ENCODE assay signal across 27 cellular contexts in the genomic region with DNA sequence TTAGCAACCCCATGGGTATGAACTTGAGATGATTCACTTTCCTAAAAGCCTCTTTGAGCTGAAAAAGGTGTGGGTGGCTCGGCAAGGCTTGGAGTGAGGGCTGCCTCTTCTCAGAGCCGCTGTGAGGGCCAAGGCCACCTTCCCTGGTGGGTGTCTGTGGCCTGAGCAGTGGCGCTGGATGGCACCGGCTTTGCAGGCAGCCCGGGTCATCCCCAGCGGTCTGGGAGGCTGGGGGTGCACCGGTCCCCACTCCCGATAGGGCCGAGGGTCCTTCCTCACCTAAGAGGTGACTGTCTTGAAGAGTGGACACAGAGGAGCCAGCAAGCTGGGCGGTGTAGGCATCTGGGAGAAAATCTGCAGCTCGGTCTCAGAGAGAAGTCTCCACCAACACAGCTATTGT.
"Had no signal": no experiment of that assay in that cellular context is flagged by ENCODE, and none has a peak within 500 bp of the region (broad histone marks: within the 10 kb centered on the region; RNA-seq: fewer than 3 reads in every experiment).

No MANE protein-coding gene starts in this region.

- DNase-seq: dermis blood vessel endothelial cell; effector memory CD4-positive, alpha-beta T cell; esophagus squamous epithelium; foreskin melanocyte; glutamatergic neuron; heart right ventricle; hippocampal formation; immature natural killer cell; islet precursor cell; kidney glomerular epithelial cell; left colon; left ventricle myocardium superior; lower lobe of right lung; naive thymus-derived CD8-positive, alpha-beta T cell; sigmoid colon; stimulated activated CD4-positive, alpha-beta T cell treated with anti-CD3 and anti-CD28 coated beads, Interleukin-2, amount 100 ng/mL, for 24 hours; stimulated activated CD4-positive, alpha-beta T cell treated with anti-CD3 and anti-CD28 coated beads, Interleukin-4, amount 100 ng/mL, for 24 hours; stimulated activated naive CD4-positive, alpha-beta T cell treated with Interleukin-2 at 50 U/mL for 16 hours; uterus had no signal

- H3K27ac ChIP-seq: coronary artery, esophagus squamous epithelium, heart right ventricle, lower lobe of right lung, prostate gland, right atrium auricular region, sigmoid colon, thoracic aorta, tibial nerve, upper lobe of left lung, uterus had no signal

- H3K4me1 ChIP-seq: esophagus squamous epithelium, heart right ventricle, lower lobe of right lung, prostate gland, right atrium auricular region, sigmoid colon, tibial nerve, upper lobe of left lung, uterus had no signal

- FAIRE-seq: endothelial cell of umbilical vein had no signal

- ATAC-seq: heart right ventricle; left colon; left ventricle myocardium superior; naive thymus-derived CD8-positive, alpha-beta T cell; stimulated activated effector memory CD8-positive, alpha-beta T cell treated with anti-CD3 and anti-CD28 coated beads, Interleukin-12 subunit alpha, Interleukin-12 subunit beta, amount 100 ng/mL, for 72 hours had no signal

- H3K36me3 ChIP-seq: esophagus squamous epithelium, heart right ventricle, lower lobe of right lung, prostate gland, right atrium auricular region, sigmoid colon, thoracic aorta, tibial nerve, upper lobe of left lung, uterus had no signal

- H3K9me3 ChIP-seq: lower lobe of right lung, prostate gland, sigmoid colon, thoracic aorta, uterus had no signal

- H3K27me3 ChIP-seq: right atrium auricular region, sigmoid colon, tibial nerve, upper lobe of left lung, uterus had no signal

- H3K4me3 ChIP-seq: coronary artery, esophagus squamous epithelium, heart right ventricle, lower lobe of right lung, prostate gland, right atrium auricular region, sigmoid colon, thoracic aorta, tibial nerve, upper lobe of left lung, uterus had no signal
